Comparison of ENCODE assay signal across 20 cellular contexts in the genomic region with DNA sequence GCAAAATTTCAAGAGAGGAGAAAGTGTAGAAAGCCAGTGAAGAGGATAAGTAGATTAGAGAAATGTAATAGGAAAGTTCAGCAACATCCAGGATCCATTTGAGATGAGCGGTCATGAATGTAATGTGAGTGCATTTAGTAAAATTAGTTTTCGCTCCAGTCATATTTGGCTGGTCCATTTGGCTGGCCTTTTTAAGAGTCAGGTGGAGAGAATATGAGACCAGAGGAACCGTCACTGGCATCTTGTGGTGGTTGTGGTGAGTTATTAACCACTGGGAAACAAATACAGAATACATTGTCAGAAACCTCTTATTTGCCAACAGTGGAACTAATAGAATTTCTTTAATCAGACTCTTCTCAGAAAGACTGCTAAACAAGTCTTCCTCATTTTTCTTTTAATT.
"Had no signal": no experiment of that assay in that cellular context is flagged by ENCODE, and none has a peak within 500 bp of the region (broad histone marks: within the 10 kb centered on the region; RNA-seq: fewer than 3 reads in every experiment).

No MANE protein-coding gene starts in this region.

- H3K36me3 ChIP-seq: colonic mucosa, esophagus squamous epithelium, heart right ventricle, left lung, lower lobe of right lung had no signal

- H3K9me3 ChIP-seq: colonic mucosa, esophagus squamous epithelium, heart right ventricle, lower lobe of right lung had no signal

- H3K27me3 ChIP-seq: colonic mucosa, esophagus squamous epithelium, foreskin keratinocyte, heart right ventricle, left lung had no signal

- H3K27ac ChIP-seq: colonic mucosa, epithelial cell of prostate, esophagus squamous epithelium, foreskin keratinocyte, heart right ventricle, left lung, lower lobe of right lung had no signal

- ATAC-seq: effector memory CD8-positive, alpha-beta T cell; esophagus mucosa; foreskin keratinocyte; heart right ventricle; left cardiac atrium; left lung; left ventricle myocardium superior; lower lobe of right lung; mucosa of descending colon had no signal

- H3K4me3 ChIP-seq: colonic mucosa, esophagus squamous epithelium, heart right ventricle, left lung, lower lobe of right lung, mucosa of descending colon had no signal

- H3K4me1 ChIP-seq: colonic mucosa, esophagus squamous epithelium, foreskin keratinocyte, heart right ventricle, left lung, lower lobe of right lung had no signal

- DNase-seq: colonic mucosa; cortex of kidney; effector CD8-positive, alpha-beta T cell; effector memory CD8-positive, alpha-beta T cell; endodermal cell; erythroblast; esophagus squamous epithelium; foreskin keratinocyte; glutamatergic neuron; head of caudate nucleus; heart right ventricle; hippocampal formation; left cardiac atrium; left lung; left ventricle myocardium superior; lower lobe of right lung; mesenchymal stem cell; mucosa of descending colon had no signal
